ENCODE assay signal across 8 cellular contexts in genomic region chr10:22615819-22616499, GRCh38.
DNase-seq lines count a peak whose midpoint lies in the region; ATAC-seq and TF ChIP-seq lines count a peak whose summit lies in the region.

No MANE protein-coding gene starts in this region.

- CTCF ChIA-PET in T-cell (lab: Charles Lee), result interaction anchor here (0.5 to 1.8 kb wide), 7 partner anchors 8 to 89 kb away, joined by 3 to 8 read pairs (median 3); no protein-coding TSS in a partner anchor

- H3K4me1 Mint-ChIP-seq in T-cell, result peaks cover 87 to 97% (median 96%) of the 10 kb centered on the region in 3 donors

- no peak for TF ChIP-seq CTCF in GM20000 (IDR thresholded peaks at IDR 0.05; ENCODE audit: extremely low read depth, missing control alignments)

- peak; percentile 82 for DNase-seq in ELF-1 (ENCODE audit: low read depth, low spot score)
- peak; percentile 60 for DNase-seq in GM20000 (ENCODE audit: low spot score)
- peak in 12 of 34 experiments; percentile 10 to 49 (median 33) for DNase-seq in T-cell
- DNase-seq in erythroblast (lab: John Stamatoyannopoulos, UW), result peak; percentile 79 to 81
- DNase-seq in occipital lobe (lab: John Stamatoyannopoulos, UW), result peak; percentile 90
- no peak for DNase-seq in NCI-H2081 treated with DMSO at 0.1 percent for 48 hours (lab: John Stamatoyannopoulos, UW)
- DNase-seq in NCI-H1048 (lab: John Stamatoyannopoulos, UW), result no peak

- H3K27me3 Mint-ChIP-seq in T-cell, result no peaks in the 10 kb centered on the region

- POLR2A ChIA-PET in T-cell (lab: Charles Lee), result interaction anchor here (0.6 to 1.3 kb wide), 9 partner anchors 10 to 374 kb away, joined by 3 to 16 read pairs (median 3); no protein-coding TSS in a partner anchor

- H3K27ac Mint-ChIP-seq in T-cell, result peak overlapping the region; percentile 96 to 99

- H3K36me3 Mint-ChIP-seq in T-cell, result peaks cover 9% of the 10 kb centered on the region

- ATAC-seq in HG03565 (IDR thresholded peaks at IDR 0.05; ENCODE audit: unreplicated experiment) (peak; percentile 37), T-cell (replicated peaks in 1 of 4) (peak in 3 of 4 experiments; percentile 13 to 24 (median 17))

- no peaks in the 10 kb centered on the region for H3K9me3 Mint-ChIP-seq in T-cell

- H3K4me3 Mint-ChIP-seq in T-cell, result peak overlapping the region; percentile 57 to 64 (median 61)

- no peak for TF ChIP-seq POLR2A in erythroblast (IDR thresholded peaks at IDR 0.05; ENCODE audit: low read length)

Comparison
In these comparisons a context has a peak if more than half of its experiments do, and no peak if none do; other contexts are left out.
1. DNase-seq: peak in ELF-1 (single experiment), GM20000 (single experiment), erythroblast (2 of 2) and occipital lobe (single experiment); none in NCI-H2081 treated with DMSO at 0.1 percent for 48 hours (single experiment) and NCI-H1048 (single experiment).